ENCODE assay signal across 10 cellular contexts in the genomic region with DNA sequence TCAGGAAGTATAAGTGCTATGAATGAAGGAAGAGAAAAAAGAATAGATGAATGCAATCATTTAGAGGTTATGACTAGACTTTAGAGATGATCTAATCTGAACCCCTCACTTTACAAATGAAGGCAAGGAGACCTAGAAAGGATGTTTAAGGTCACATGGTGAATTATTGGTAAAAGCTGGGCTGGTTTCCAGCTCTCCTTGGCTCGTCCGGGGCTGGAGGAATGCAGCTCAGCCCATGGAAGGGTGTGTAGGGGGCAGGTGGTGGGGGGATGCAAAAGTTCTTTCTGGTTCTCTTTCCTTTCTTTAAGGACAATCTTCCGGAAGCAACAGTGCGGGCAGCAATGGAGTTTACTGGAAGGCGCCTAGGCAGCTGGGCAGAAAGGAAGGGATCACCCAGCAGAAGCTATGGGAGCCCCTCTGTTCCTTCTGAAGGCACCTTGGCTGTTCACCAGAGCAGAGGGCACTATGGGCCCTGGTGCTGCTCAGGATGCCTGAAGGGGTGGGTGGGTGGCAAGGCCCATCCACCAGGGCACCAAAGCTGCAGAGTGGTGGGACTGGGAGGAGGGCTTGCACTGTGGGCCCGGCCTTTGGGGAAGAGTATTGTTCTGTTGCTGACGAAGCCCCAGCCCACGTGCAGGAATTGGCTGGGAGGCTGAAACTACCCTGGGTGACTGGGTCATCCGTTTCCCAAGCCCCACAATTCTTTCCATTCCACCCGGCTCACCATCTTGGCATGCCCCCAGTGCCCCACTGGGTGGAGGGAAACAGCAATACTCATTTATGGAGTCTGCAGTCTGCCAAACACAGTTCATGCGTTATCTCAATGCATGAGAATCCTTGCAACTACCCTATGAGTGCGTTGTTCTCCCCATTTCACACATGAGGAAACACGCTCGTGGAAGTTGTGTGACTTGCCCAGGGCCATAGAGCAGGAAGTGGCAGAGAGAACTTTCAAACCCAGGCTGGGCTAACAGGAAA.
DNase-seq lines count a peak whose midpoint lies in the region; ATAC-seq and TF ChIP-seq lines count a peak whose summit lies in the region.
"Had no signal": no experiment of that assay in that cellular context is flagged by ENCODE, and none has a peak within 500 bp of the region (broad histone marks: within the 10 kb centered on the region; RNA-seq: fewer than 3 reads in every experiment).

No MANE protein-coding gene starts in this region.

- peaks cover 0 to 11% (median 0%) of the 10 kb centered on the region in 5 experiments for H3K9me3 Mint-ChIP-seq in brain
- H3K9me3 Mint-ChIP-seq: CD8-positive, alpha-beta T cell had no signal

- intact Hi-C loops in Right ventricle myocardium inferior (cut with DNase I): no loop called here
- intact Hi-C loops in uterus (cut with DNase I; ENCODE audit: low total_unique reads): no loop called here

- TF ChIP-seq CTCF in right atrium auricular region (IDR thresholded peaks at IDR 0.05) (no peak), brain (conservative IDR thresholded peaks at IDR 0.05) (no peak), uterus (IDR thresholded peaks at IDR 0.05) (no peak)

- peak overlapping the region; percentile 30 to 92 (median 86) for H3K27ac Mint-ChIP-seq in brain
- H3K27ac Mint-ChIP-seq: CD8-positive, alpha-beta T cell had no signal

- no peaks in the 10 kb centered on the region for H3K36me3 Mint-ChIP-seq in brain
- H3K36me3 Mint-ChIP-seq: CD8-positive, alpha-beta T cell had no signal

- no peaks in the 10 kb centered on the region for H3K9me3 ChIP-seq in right atrium auricular region
- no peaks in the 10 kb centered on the region for H3K9me3 ChIP-seq in muscle layer of colon (ENCODE audit: low read length)
- H3K9me3 ChIP-seq in uterus: no peaks in the 10 kb centered on the region

- H3K4me3 ChIP-seq in right atrium auricular region (no peak overlapping the region), muscle layer of colon (ENCODE audit: low read depth in 1 of 2, low read length in 2 of 2) (no peak overlapping the region), uterus (no peak overlapping the region)

- H3K4me1 ChIP-seq in right atrium auricular region (peaks cover 0 to 67% of the 10 kb centered on the region in 2 donors), muscle layer of colon (ENCODE audit: insufficient read depth, low read length) (peaks cover 47% of the 10 kb centered on the region), uterus (peaks cover 0 to 23% of the 10 kb centered on the region in 2 donors)

- peaks cover 80% of the 10 kb centered on the region for H3K4me1 Mint-ChIP-seq in brain

- H3K4me3 Mint-ChIP-seq in brain: peak overlapping the region in 1 of 5 experiments; percentile 40
- H3K4me3 Mint-ChIP-seq: CD8-positive, alpha-beta T cell had no signal

- DNase-seq in right atrium auricular region (ENCODE audit: low spot score) (no peak), Right ventricle myocardium inferior (ENCODE audit: missing footprints) (no peak), uterus (no peak), NCI-H1436 treated with DMSO at 0.1 percent for 48 hours (lab: John Stamatoyannopoulos, UW) (no peak)
- DNase-seq in stimulated activated CD4-positive, alpha-beta T cell treated with anti-CD3 and anti-CD28 coated beads, Interleukin-2, amount 100 ng/mL, for 24 hours: no peak
- DNase-seq: CD8-positive, alpha-beta T cell; Karpas-422 had no signal

- H3K27ac ChIP-seq in right atrium auricular region (peak overlapping the region; percentile 25 to 49), muscle layer of colon (ENCODE audit: low read depth, low read length) (peak overlapping the region; percentile 59), uterus (peak overlapping the region; percentile 25 to 55)

- H3K9ac ChIP-seq in muscle layer of colon (ENCODE audit: low read length): no peak overlapping the region

- TF ChIP-seq POLR2A in uterus (IDR thresholded peaks at IDR 0.05): no peak

- ATAC-seq in Right ventricle myocardium inferior: no peak
- ATAC-seq in GM21723 (IDR thresholded peaks at IDR 0.05; ENCODE audit: unreplicated experiment): no peak
- ATAC-seq: CD8-positive, alpha-beta T cell had no signal

- H3K27me3 ChIP-seq in right atrium auricular region (no peaks in the 10 kb centered on the region), muscle layer of colon (ENCODE audit: control insufficient read depth in 1 of 2, insufficient read depth in 2 of 2, low read length in 2 of 2) (no peaks in the 10 kb centered on the region), uterus (no peaks in the 10 kb centered on the region)

- H3K36me3 ChIP-seq in right atrium auricular region (no peaks in the 10 kb centered on the region), muscle layer of colon (ENCODE audit: insufficient read depth, low read length) (no peaks in the 10 kb centered on the region), uterus (no peaks in the 10 kb centered on the region)

- no peaks in the 10 kb centered on the region for H3K27me3 Mint-ChIP-seq in brain
